Comparison of ENCODE assay signal across 1 cellular context in the genomic region with DNA sequence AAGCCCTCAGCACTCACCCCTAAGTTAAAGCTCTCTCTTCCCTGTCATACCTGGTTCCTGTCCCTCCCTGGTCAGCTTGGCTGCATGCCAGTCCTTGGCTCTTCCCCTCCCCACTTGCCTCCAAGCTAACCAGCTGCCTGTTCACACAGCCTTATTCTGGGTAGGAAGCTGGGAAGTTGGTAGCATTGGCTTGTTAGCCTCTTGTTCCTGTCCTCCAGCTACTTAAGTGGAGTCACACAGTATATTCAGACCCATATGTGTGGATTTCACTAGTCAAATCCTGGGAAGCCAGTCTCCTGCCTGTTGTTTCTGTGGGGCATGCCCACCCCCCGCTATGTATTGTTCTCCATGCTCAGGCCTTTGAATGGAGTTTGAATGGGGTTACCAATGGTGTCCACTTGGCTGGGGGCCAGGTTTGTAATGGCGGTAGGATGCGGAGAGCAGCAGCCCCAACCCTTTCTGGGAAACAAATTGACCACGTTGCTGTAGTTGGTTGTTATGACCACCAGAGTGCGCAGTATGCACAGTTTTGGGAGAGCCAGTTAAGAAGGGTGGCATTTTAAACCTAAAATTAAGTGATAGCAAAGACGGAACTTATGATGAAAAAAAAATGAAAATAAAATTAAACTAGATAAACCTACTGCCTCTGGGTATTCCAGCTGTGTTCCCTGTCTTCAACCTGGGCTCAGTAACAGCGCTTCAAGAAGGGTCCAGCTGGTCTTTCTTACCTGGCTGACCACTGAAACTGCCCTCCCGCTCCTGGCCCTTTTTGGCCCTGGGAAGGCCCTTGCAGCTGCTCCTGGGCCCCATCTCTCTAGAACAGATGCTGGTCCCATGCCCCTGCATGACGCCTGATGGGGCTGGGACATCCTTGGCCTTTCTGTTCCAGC.
TF ChIP-seq lines count a peak whose summit lies in the region.

No MANE protein-coding gene starts in this region.

TF ChIP-seq in HepG2, 621 proteins besides CTCF, POLR2A, EP300 and RAD21 (continued from another document):
- TF ChIP-seq JUND (CRISPR knock-in tag; IDR thresholded peaks at IDR 0.05) (no peak), ZNF75D (CRISPR knock-in tag; IDR thresholded peaks at IDR 0.05; ENCODE audit: borderline replicate concordance) (no peak), FOXC1 (CRISPR knock-in tag; IDR thresholded peaks at IDR 0.05; ENCODE audit: borderline replicate concordance) (peak; percentile 68; the same call in 1 of the 2 replicates), NCOA2 (CRISPR knock-in tag; IDR thresholded peaks at IDR 0.05) (no peak), HNRNPK (IDR thresholded peaks at IDR 0.05; ENCODE audit: low read depth, low read length, poor library complexity, severe bottlenecking) (no peak), ARID4A (CRISPR knock-in tag; IDR thresholded peaks at IDR 0.05; ENCODE audit: borderline replicate concordance) (no peak; the same call in 1 of the 2 replicates)
- TF ChIP-seq, protein P1, sequence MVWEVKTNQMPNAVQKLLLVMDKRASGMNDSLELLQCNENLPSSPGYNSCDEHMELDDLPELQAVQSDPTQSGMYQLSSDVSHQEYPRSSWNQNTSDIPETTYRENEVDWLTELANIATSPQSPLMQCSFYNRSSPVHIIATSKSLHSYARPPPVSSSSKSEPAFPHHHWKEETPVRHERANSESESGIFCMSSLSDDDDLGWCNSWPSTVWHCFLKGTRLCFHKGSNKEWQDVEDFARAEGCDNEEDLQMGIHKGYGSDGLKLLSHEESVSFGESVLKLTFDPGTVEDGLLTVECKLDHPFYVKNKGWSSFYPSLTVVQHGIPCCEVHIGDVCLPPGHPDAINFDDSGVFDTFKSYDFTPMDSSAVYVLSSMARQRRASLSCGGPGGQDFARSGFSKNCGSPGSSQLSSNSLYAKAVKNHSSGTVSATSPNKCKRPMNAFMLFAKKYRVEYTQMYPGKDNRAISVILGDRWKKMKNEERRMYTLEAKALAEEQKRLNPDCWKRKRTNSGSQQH (CRISPR knock-in tag; IDR thresholded peaks at IDR 0.05; ENCODE audit: low read depth): no peak
